In genomic region chr14:24181251-24182077, GRCh38 we compare ENCODE assay signal across 16 cellular contexts. TPM values are rescaled to one million over a fixed set of nuclear protein-coding genes. Genes with fewer than 3 reads are reported as not detected.
DNase-seq lines count a peak whose midpoint lies in the region; ATAC-seq and TF ChIP-seq lines count a peak whose summit lies in the region.
"Had no signal": no experiment of that assay in that cellular context is flagged by ENCODE, and none has a peak within 500 bp of the region (broad histone marks: within the 10 kb centered on the region; RNA-seq: fewer than 3 reads in every experiment).

No MANE protein-coding gene starts in this region.

- H3K4me1 ChIP-seq in right cardiac atrium (ENCODE audit: control insufficient read depth, insufficient read depth, low read length) (no peaks in the 10 kb centered on the region), mammary epithelial cell (ENCODE audit: insufficient read depth, low read length) (no peaks in the 10 kb centered on the region)
- H3K4me1 ChIP-seq: Caco-2 had no signal

- H3K9me3 ChIP-seq in right cardiac atrium (ENCODE audit: control insufficient read depth, low read length) (no peaks in the 10 kb centered on the region), mammary epithelial cell (replicated peaks; ENCODE audit: insufficient read depth, low read length) (no peaks in the 10 kb centered on the region)
- H3K9me3 ChIP-seq: Caco-2, gastroesophageal sphincter, psoas muscle had no signal

- H2AFZ ChIP-seq in mammary epithelial cell (ENCODE audit: low read depth, low read length): no peak overlapping the region

- H4K20me1 ChIP-seq in mammary epithelial cell (ENCODE audit: insufficient read depth, low read length): no peaks in the 10 kb centered on the region

- no peaks in the 10 kb centered on the region for H3K4me1 Mint-ChIP-seq in activated T-helper 17 cell treated with anti-CD3 and anti-CD28 coated beads, Interleukin-2, amount 50 U/mL, for 72 hours
- H3K4me1 Mint-ChIP-seq in memory B cell: peaks cover 9% of the 10 kb centered on the region
- H3K4me1 Mint-ChIP-seq: H9 had no signal

- H3K9ac ChIP-seq in mammary epithelial cell (ENCODE audit: insufficient read depth, low read length): no peak overlapping the region

- H3K4me2 ChIP-seq in mammary epithelial cell (ENCODE audit: insufficient read depth, low read depth, low read length): no peak overlapping the region

- H3K36me3 Mint-ChIP-seq in activated T-helper 17 cell treated with anti-CD3 and anti-CD28 coated beads, Interleukin-2, amount 50 U/mL, for 72 hours (ENCODE audit: low read depth): peaks cover 85% of the 10 kb centered on the region
- H3K36me3 Mint-ChIP-seq in memory B cell: peaks cover 15% of the 10 kb centered on the region

- no peaks in the 10 kb centered on the region for H3K9me3 Mint-ChIP-seq in activated T-helper 17 cell treated with anti-CD3 and anti-CD28 coated beads, Interleukin-2, amount 50 U/mL, for 72 hours
- no peaks in the 10 kb centered on the region for H3K9me3 Mint-ChIP-seq in memory B cell
- H3K9me3 Mint-ChIP-seq: H9 had no signal

- no peaks in the 10 kb centered on the region for H3K27me3 Mint-ChIP-seq in activated T-helper 17 cell treated with anti-CD3 and anti-CD28 coated beads, Interleukin-2, amount 50 U/mL, for 72 hours
- no peaks in the 10 kb centered on the region for H3K27me3 Mint-ChIP-seq in memory B cell

- no peaks in the 10 kb centered on the region for H3K27me3 ChIP-seq in right cardiac atrium (ENCODE audit: control insufficient read depth, insufficient read depth)
- no peaks in the 10 kb centered on the region for H3K27me3 ChIP-seq in mammary epithelial cell (ENCODE audit: insufficient read depth, low read length)
- H3K27me3 ChIP-seq: gastroesophageal sphincter had no signal

- no peak overlapping the region for H3K27ac Mint-ChIP-seq in activated T-helper 17 cell treated with anti-CD3 and anti-CD28 coated beads, Interleukin-2, amount 50 U/mL, for 72 hours
- no peak overlapping the region for H3K27ac Mint-ChIP-seq in memory B cell
- H3K27ac Mint-ChIP-seq: H9 had no signal

- dilution Hi-C loops in mammary epithelial cell (cut with HindIII; ENCODE audit: low sequenced_read_pairs): no loop called here

- no peak overlapping the region for H3K4me3 Mint-ChIP-seq in activated T-helper 17 cell treated with anti-CD3 and anti-CD28 coated beads, Interleukin-2, amount 50 U/mL, for 72 hours
- no peak overlapping the region for H3K4me3 Mint-ChIP-seq in memory B cell
- H3K4me3 Mint-ChIP-seq: H9 had no signal

- DNase-seq in right cardiac atrium: peak in 2 of 3 donors; percentile 49 to 50
- DNase-seq in cardiac septum (ENCODE audit: low spot score): no peak
- DNase-seq in memory B cell (ENCODE audit: low spot score in 2 of 2): no peak
- DNase-seq in mammary epithelial cell: no peak
- DNase-seq in dedifferentiated amniotic fluid mesenchymal stem cell (ENCODE audit: extremely low spot score): no peak
- DNase-seq: Caco-2, EL, H9, NCI-H1417, Right ventricle myocardium superior had no signal

- peaks cover 14% of the 10 kb centered on the region for H3K36me3 ChIP-seq in mammary epithelial cell (ENCODE audit: insufficient read depth, low read length)

- in situ Hi-C loops in mammary epithelial cell (cut with MboI; ENCODE audit: low sequenced_read_pairs in 2 of 2): no loop called here

- ATAC-seq in right cardiac atrium (no peak), memory B cell (ENCODE audit: low read depth) (peak; percentile 6), GM18870 (IDR thresholded peaks at IDR 0.05; ENCODE audit: unreplicated experiment) (no peak), GM19452 (IDR thresholded peaks at IDR 0.05; ENCODE audit: unreplicated experiment) (no peak)
- ATAC-seq in activated T-helper 17 cell treated with anti-CD3 and anti-CD28 coated beads, Interleukin-2, amount 50 U/mL, for 72 hours (replicated peaks): peak; percentile 8
- ATAC-seq: gastroesophageal sphincter, psoas muscle had no signal

- 85% methylated on average over 20 of the region's 20 CpGs for WGBS in right cardiac atrium
- WGBS in mammary epithelial cell (ENCODE audit: low coverage, missing lambda C conversion rate): 81% methylated on average over 20 of the region's 20 CpGs

- no peak for TF ChIP-seq CTCF in mammary epithelial cell (conservative IDR thresholded peaks at IDR 0.05 in 1 of 2, IDR thresholded peaks at IDR 0.05 in 1 of 2; ENCODE audit: extremely low read depth in 1 of 2, insufficient read depth in 1 of 2, low read depth in 1 of 2, low read length in 2 of 2)

- no TSS peak for BruUV-seq in mammary epithelial cell (replicated peaks; lab: Mats Ljungman, UMichigan)

- intact Hi-C loops in right cardiac atrium (cut with DNase I): no loop called here
- intact Hi-C loops in cardiac septum (cut with DNase I): no loop called here
- intact Hi-C loops in mammary epithelial cell (cut with micrococcal nuclease): no loop called here

- H3K79me2 ChIP-seq in mammary epithelial cell (ENCODE audit: insufficient read depth, low read length): no peaks in the 10 kb centered on the region

- CTCF ChIA-PET in mammary epithelial cell (lab: Charles Lee; ENCODE audit: low non-redundant PET): no interaction called here

- H3K27ac ChIP-seq in right cardiac atrium (ENCODE audit: low read length): no peak overlapping the region
- H3K27ac ChIP-seq in mammary epithelial cell (ENCODE audit: insufficient read depth, low read depth, low read length): no peak overlapping the region

- H3K4me3 ChIP-seq in right cardiac atrium (ENCODE audit: low read length): no peak overlapping the region
- no peak overlapping the region for H3K4me3 ChIP-seq in mammary epithelial cell (replicated peaks in 1 of 3; ENCODE audit: insufficient read depth in 1 of 3, low read depth in 2 of 3, low read length in 3 of 3)
- H3K4me3 ChIP-seq: gastroesophageal sphincter, psoas muscle had no signal

RNA-seq across cellular contexts. Expression of gene IPO4, which starts 7.2 kb away (rescaled TPM):
- 10 to 100 TPM; 10.2 to 22.5 (median 12.1) TPM for total RNA-seq in right cardiac atrium
- 4.1 TPM for polyA plus RNA-seq in right cardiac atrium
- total RNA-seq in cardiac septum: 15.7 TPM
- total RNA-seq in activated T-helper 17 cell treated with anti-CD3 and anti-CD28 coated beads, Interleukin-2, amount 50 U/mL, for 72 hours: 10 to 100 TPM; 34.0 to 78.7 TPM
- total RNA-seq in mammary epithelial cell: 10 to 100 TPM; 44.2 to 60.2 TPM
- polyA plus RNA-seq in mammary epithelial cell: 35.1 TPM
- polyA minus RNA-seq in mammary epithelial cell: 75.4 TPM

RNA-seq across cellular contexts. Expression of gene REC8, which starts 9.6 kb away (rescaled TPM):
- total RNA-seq in right cardiac atrium: 1 to 10 TPM; 1.9 to 5.8 (median 3.2) TPM
- polyA plus RNA-seq in right cardiac atrium: 4.1 TPM
- total RNA-seq in cardiac septum: 5.7 TPM
- total RNA-seq in activated T-helper 17 cell treated with anti-CD3 and anti-CD28 coated beads, Interleukin-2, amount 50 U/mL, for 72 hours: 10 to 100 TPM; 35.7 to 58.8 TPM
- 10 to 100 TPM in 1 of 2 donors, 1 to 10 TPM in 1; 2.7 to 15.0 TPM for total RNA-seq in mammary epithelial cell
- 1.9 TPM for polyA plus RNA-seq in mammary epithelial cell
- 6.5 TPM for polyA minus RNA-seq in mammary epithelial cell

RNA-seq across cellular contexts. Expression of gene TM9SF1, which starts 13.8 kb away (rescaled TPM):
- total RNA-seq in right cardiac atrium (10 to 100 TPM; 26.4 to 37.6 (median 30.4) TPM), cardiac septum (19.1 TPM), mammary epithelial cell (10 to 100 TPM; 50.9 to 64.2 TPM)
- polyA plus RNA-seq in right cardiac atrium (14.8 TPM), mammary epithelial cell (46.1 TPM)
- total RNA-seq in activated T-helper 17 cell treated with anti-CD3 and anti-CD28 coated beads, Interleukin-2, amount 50 U/mL, for 72 hours: 10 to 100 TPM; 28.6 to 33.4 TPM
- 19.9 TPM for polyA minus RNA-seq in mammary epithelial cell

RNA-seq across cellular contexts. Expression of gene IRF9, which starts 20.4 kb away (rescaled TPM):
- total RNA-seq in right cardiac atrium (100 to 1,000 TPM in 1 of 4 donors, 10 to 100 TPM in 3; 47.5 to 103 (median 59.0) TPM), cardiac septum (44.8 TPM), mammary epithelial cell (10 to 100 TPM; 43.0 to 45.7 TPM)
- polyA plus RNA-seq in right cardiac atrium (44.5 TPM), mammary epithelial cell (17.9 TPM)
- 100 to 1,000 TPM; 106 to 190 TPM for total RNA-seq in activated T-helper 17 cell treated with anti-CD3 and anti-CD28 coated beads, Interleukin-2, amount 50 U/mL, for 72 hours
- 43.8 TPM for polyA minus RNA-seq in mammary epithelial cell

RNA-seq across cellular contexts. Expression of gene TSSK4, which starts 24.0 kb away (rescaled TPM):
- total RNA-seq in right cardiac atrium (under 1 TPM in 2 of 4 donors, not detected in 2; 0.18 to 0.37 TPM), cardiac septum (not detected), mammary epithelial cell (under 1 TPM in 1 of 2 donors, not detected in 1; 0.96 TPM)
- polyA plus RNA-seq in right cardiac atrium (not detected), mammary epithelial cell (not detected)
- under 1 TPM in 1 of 2 donors, not detected in 1; 0.82 TPM for total RNA-seq in activated T-helper 17 cell treated with anti-CD3 and anti-CD28 coated beads, Interleukin-2, amount 50 U/mL, for 72 hours
- polyA minus RNA-seq in mammary epithelial cell: not detected
- total RNA-seq: Caco-2, H9, LHCN-M2, psoas muscle, Right ventricle myocardium superior had no signal

Comparison
In these comparisons a context has a peak if more than half of its experiments do, and no peak if none do; other contexts are left out.
1. DNase-seq: peak in right cardiac atrium (2 of 3); none in cardiac septum (single experiment), memory B cell (0 of 2), mammary epithelial cell (single experiment) and dedifferentiated amniotic fluid mesenchymal stem cell (single experiment).
2. ATAC-seq: peak in activated T-helper 17 cell treated with anti-CD3 and anti-CD28 coated beads, Interleukin-2, amount 50 U/mL, for 72 hours (single experiment) and memory B cell (single experiment); none in right cardiac atrium (0 of 2), GM18870 (single experiment) and GM19452 (single experiment).